ENCODE assay signal across 9 cellular contexts in the genomic region with DNA sequence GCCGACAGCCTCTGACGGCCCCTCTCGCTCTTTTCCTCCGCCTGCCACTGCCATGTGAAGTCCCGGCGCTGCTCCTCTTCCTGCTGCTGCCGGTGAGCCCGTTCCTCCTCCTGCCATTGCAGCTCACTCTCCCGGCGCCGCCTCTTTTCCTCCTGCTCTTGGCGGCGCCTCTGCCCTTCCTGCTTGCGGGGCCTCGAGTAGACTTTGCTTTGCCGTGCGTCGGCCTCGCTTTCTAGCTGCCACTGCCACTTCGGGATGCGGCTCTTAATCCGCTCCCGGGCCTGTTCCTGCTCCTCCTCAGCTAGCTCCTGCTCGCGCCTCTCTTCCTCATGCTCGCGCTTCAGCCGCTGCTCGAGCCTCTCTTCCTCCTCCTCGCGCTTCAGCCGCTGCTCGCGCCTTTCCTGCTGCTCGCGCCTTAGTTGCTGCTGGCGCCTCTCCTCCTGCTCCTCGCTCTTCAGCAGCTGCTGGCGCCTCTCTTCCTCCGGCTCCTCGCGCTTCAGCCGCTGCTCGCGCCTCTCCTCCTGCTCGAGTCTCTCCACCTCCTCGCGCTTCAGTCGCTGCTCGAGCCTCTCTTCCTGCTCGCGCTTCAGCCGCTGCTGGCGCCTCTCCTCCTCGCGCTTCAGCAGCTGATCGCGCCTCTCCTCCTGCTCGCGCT. TPM values are rescaled to one million over a fixed set of nuclear protein-coding genes. Genes with fewer than 3 reads are reported as not detected.
A peak's percentile ranks its signal among the peaks of the same experiment; 100 is the strongest.
DNase-seq lines count a peak whose midpoint lies in the region; ATAC-seq and TF ChIP-seq lines count a peak whose summit lies in the region.
"Had no signal": no experiment of that assay in that cellular context is flagged by ENCODE, and none has a peak within 500 bp of the region (broad histone marks: within the 10 kb centered on the region; RNA-seq: fewer than 3 reads in every experiment).

No MANE protein-coding gene starts in this region.

- peak overlapping the region; percentile 66 for H3K27ac ChIP-seq in 22Rv1
- H3K27ac ChIP-seq in brain microvascular endothelial cell, result no peak overlapping the region
- H3K27ac ChIP-seq: cardiac muscle cell had no signal

- H3K27me3 ChIP-seq in brain microvascular endothelial cell (replicated peaks), result peaks cover 70% of the 10 kb centered on the region

- no peaks in the 10 kb centered on the region for H3K27me3 Mint-ChIP-seq in stimulated activated memory B cell treated with anti-CD40 and anti-IgM and Interleukin-4, amounts not matched to agents 10 μg/mL and 1 μg/mL and 100 μg/mL, for 72 hours

- intact Hi-C loops in left colon (cut with DNase I, micrococcal nuclease), result no loop called here

- peak; percentile 51 for DNase-seq in GDM1 (lab: John Stamatoyannopoulos, UW)
- DNase-seq in NOMO-1 treated with dmso at 0.1 percent for 144 hours (lab: John Stamatoyannopoulos, UW; ENCODE audit: unreplicated experiment), result peak; percentile 52
- peak; percentile 20 for DNase-seq in brain microvascular endothelial cell
- peak; percentile 27 to 43 for DNase-seq in left colon

- H3K36me3 Mint-ChIP-seq in stimulated activated memory B cell treated with anti-CD40 and anti-IgM and Interleukin-4, amounts not matched to agents 10 μg/mL and 1 μg/mL and 100 μg/mL, for 72 hours, result no peaks in the 10 kb centered on the region

- TF ChIP-seq CTCF in 22Rv1 (IDR thresholded peaks at IDR 0.05), result no peak
- no peak for TF ChIP-seq CTCF in brain microvascular endothelial cell (IDR thresholded peaks at IDR 0.05; ENCODE audit: low read depth, low read length, missing control alignments)

- no peak overlapping the region for H3K27ac Mint-ChIP-seq in stimulated activated memory B cell treated with anti-CD40 and anti-IgM and Interleukin-4, amounts not matched to agents 10 μg/mL and 1 μg/mL and 100 μg/mL, for 72 hours

- no peaks in the 10 kb centered on the region for H3K36me3 ChIP-seq in brain microvascular endothelial cell (replicated peaks)
- H3K36me3 ChIP-seq: cardiac muscle cell had no signal

- ATAC-seq in left colon (peak; percentile 65), GM18870 (IDR thresholded peaks at IDR 0.05; ENCODE audit: unreplicated experiment) (no peak), GM21717 (IDR thresholded peaks at IDR 0.05; ENCODE audit: unreplicated experiment) (no peak)
- peak; percentile 36 for ATAC-seq in stimulated activated memory B cell treated with anti-CD40 and anti-IgM and Interleukin-4, amounts not matched to agents 10 μg/mL and 1 μg/mL and 100 μg/mL, for 72 hours

- in situ Hi-C loops in brain microvascular endothelial cell (cut with HindIII; ENCODE audit: low pct_ligation_motif_present, low sequenced_read_pairs), result no loop called here

- peak overlapping the region; percentile 47 for H3K4me3 ChIP-seq in brain microvascular endothelial cell (ENCODE audit: low read depth, low read length)
- H3K4me3 ChIP-seq: cardiac muscle cell had no signal

- H3K9me3 Mint-ChIP-seq in stimulated activated memory B cell treated with anti-CD40 and anti-IgM and Interleukin-4, amounts not matched to agents 10 μg/mL and 1 μg/mL and 100 μg/mL, for 72 hours, result no peaks in the 10 kb centered on the region

- no peak overlapping the region for H3K4me3 Mint-ChIP-seq in stimulated activated memory B cell treated with anti-CD40 and anti-IgM and Interleukin-4, amounts not matched to agents 10 μg/mL and 1 μg/mL and 100 μg/mL, for 72 hours

- H3K4me1 Mint-ChIP-seq in stimulated activated memory B cell treated with anti-CD40 and anti-IgM and Interleukin-4, amounts not matched to agents 10 μg/mL and 1 μg/mL and 100 μg/mL, for 72 hours, result no peaks in the 10 kb centered on the region

RNA-seq across cellular contexts. Expression of a gene that starts 4.3 kb away (rescaled TPM):
- under 1 TPM; 0.06 TPM for total RNA-seq in left colon
- total RNA-seq: cardiac muscle cell had no signal

RNA-seq across cellular contexts. Expression of a gene that starts 22.1 kb away (rescaled TPM):
- total RNA-seq in left colon, result not detected
- total RNA-seq: cardiac muscle cell had no signal

RNA-seq across cellular contexts. Expression of a gene that starts 48.0 kb away (rescaled TPM):
- total RNA-seq in left colon, result not detected
- total RNA-seq: cardiac muscle cell had no signal

Comparison
In these comparisons a context has a peak if more than half of its experiments do, and no peak if none do; other contexts are left out.
1. ATAC-seq: peak in left colon (single experiment) and stimulated activated memory B cell treated with anti-CD40 and anti-IgM and Interleukin-4, amounts not matched to agents 10 μg/mL and 1 μg/mL and 100 μg/mL, for 72 hours (single experiment); none in GM18870 (single experiment) and GM21717 (single experiment).
2. Peak in every context shown above with its lines, with median percentiles within 50 percentile points of each other: DNase-seq.